Comparison of ENCODE assay signal across 11 cellular contexts in the genomic region with DNA sequence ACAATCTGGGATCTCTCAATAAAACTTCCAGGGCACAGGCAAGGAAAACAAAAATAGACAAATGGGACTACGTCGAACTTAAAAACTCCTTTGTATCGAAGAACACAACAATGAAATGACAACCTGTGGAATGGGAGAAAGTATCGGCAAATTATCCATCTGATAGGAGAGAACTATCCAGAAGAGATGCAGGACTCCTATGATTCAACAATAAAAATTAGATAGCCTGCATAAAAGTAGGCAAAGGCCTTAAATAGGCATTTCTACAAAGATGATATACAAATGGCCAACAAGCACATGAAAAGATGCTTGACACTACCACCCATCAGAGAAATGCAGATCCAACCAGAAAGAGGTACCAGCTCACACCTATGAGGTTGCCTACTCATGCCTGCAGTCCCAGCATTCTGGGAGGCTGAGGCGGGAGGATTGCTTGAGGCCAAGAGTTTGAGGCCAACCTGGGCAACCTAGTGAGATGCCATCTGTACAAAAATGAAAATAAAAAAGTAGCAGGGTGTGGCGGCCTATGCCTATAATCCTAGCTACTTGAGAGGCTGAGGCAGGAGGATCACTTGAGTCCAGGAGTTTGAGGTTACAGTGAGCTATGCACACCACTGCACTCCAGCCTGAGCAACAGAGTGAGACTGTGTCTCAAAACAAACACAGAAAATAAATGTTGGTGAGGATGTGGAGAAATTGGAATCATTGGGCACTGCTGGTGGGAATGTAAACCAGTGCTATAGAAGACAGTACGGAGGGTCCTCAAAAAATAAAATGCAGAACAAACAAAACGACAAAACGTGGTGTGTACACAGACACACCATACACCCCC. TPM values are rescaled to one million over a fixed set of nuclear protein-coding genes. Genes with fewer than 3 reads are reported as not detected.
DNase-seq lines count a peak whose midpoint lies in the region; ATAC-seq and TF ChIP-seq lines count a peak whose summit lies in the region.
"Had no signal": no experiment of that assay in that cellular context is flagged by ENCODE, and none has a peak within 500 bp of the region (broad histone marks: within the 10 kb centered on the region; RNA-seq: fewer than 3 reads in every experiment).

No MANE protein-coding gene starts in this region.

- H3K4me3 Mint-ChIP-seq in T-helper 2 cell treated with Interferon-gamma antibody and Interleukin-4, amounts not matched to agents 5 μg/mL and 100 μg/mL, for 36 hours = no peak overlapping the region
- H3K4me3 Mint-ChIP-seq: IgD-negative memory B cell had no signal

- peaks cover 4% of the 10 kb centered on the region for H3K9me3 Mint-ChIP-seq in T-helper 2 cell treated with Interferon-gamma antibody and Interleukin-4, amounts not matched to agents 5 μg/mL and 100 μg/mL, for 36 hours
- H3K9me3 Mint-ChIP-seq: IgD-negative memory B cell had no signal

- H3K4me2 ChIP-seq in skeletal muscle satellite cell (ENCODE audit: low read length) = peak overlapping the region; percentile 81

- peaks cover 50% of the 10 kb centered on the region for H3K4me1 ChIP-seq in skeletal muscle satellite cell (ENCODE audit: control insufficient read depth, insufficient read depth, low read length)

- H3K4me3 ChIP-seq in fibroblast of the aortic adventitia (ENCODE audit: low read depth, low read length) = no peak overlapping the region
- H3K4me3 ChIP-seq in skeletal muscle satellite cell (ENCODE audit: low read length) = no peak overlapping the region

- no peaks in the 10 kb centered on the region for H3K36me3 ChIP-seq in skeletal muscle satellite cell (ENCODE audit: insufficient read depth, low read length)

- no peaks in the 10 kb centered on the region for H3K27me3 Mint-ChIP-seq in T-helper 2 cell treated with Interferon-gamma antibody and Interleukin-4, amounts not matched to agents 5 μg/mL and 100 μg/mL, for 36 hours (ENCODE audit: low read depth)

- no peak for DNase-seq in T-helper 2 cell treated with Interferon-gamma antibody and Interleukin-4, amounts not matched to agents 5 μg/mL and 100 μg/mL, for 36 hours (ENCODE audit: low spot score)
- no peak for DNase-seq in T-helper 2 cell
- peak; percentile 13 for DNase-seq in SK-N-DZ (ENCODE audit: low spot score)
- peak; percentile 74 for DNase-seq in fibroblast of the aortic adventitia (ENCODE audit: low read depth)
- no peak for DNase-seq in cerebellar nuclear complex (lab: John Stamatoyannopoulos, UW)
- DNase-seq: activated CD4-positive, CD25-positive, alpha-beta regulatory T cell; NCI-H2081 treated with DMSO at 0.1 percent for 48 hours had no signal

- no peaks in the 10 kb centered on the region for H3K4me1 Mint-ChIP-seq in T-helper 2 cell treated with Interferon-gamma antibody and Interleukin-4, amounts not matched to agents 5 μg/mL and 100 μg/mL, for 36 hours (ENCODE audit: low read depth)
- H3K4me1 Mint-ChIP-seq: IgD-negative memory B cell had no signal

- H3K27ac Mint-ChIP-seq in T-helper 2 cell treated with Interferon-gamma antibody and Interleukin-4, amounts not matched to agents 5 μg/mL and 100 μg/mL, for 36 hours = peak overlapping the region; percentile 16
- H3K27ac Mint-ChIP-seq: IgD-negative memory B cell had no signal

- H3K9me3 ChIP-seq in skeletal muscle satellite cell (replicated peaks; ENCODE audit: low read length) = no peaks in the 10 kb centered on the region

- H3K9ac ChIP-seq in skeletal muscle satellite cell (ENCODE audit: low read depth, low read length) = peak overlapping the region; percentile 2

- no peaks in the 10 kb centered on the region for H3K36me3 Mint-ChIP-seq in T-helper 2 cell treated with Interferon-gamma antibody and Interleukin-4, amounts not matched to agents 5 μg/mL and 100 μg/mL, for 36 hours (ENCODE audit: low read depth)
- H3K36me3 Mint-ChIP-seq: IgD-negative memory B cell had no signal

- H3K27me3 ChIP-seq in skeletal muscle satellite cell (ENCODE audit: control insufficient read depth, insufficient read depth, low read length) = no peaks in the 10 kb centered on the region

- no peak for TF ChIP-seq CTCF in fibroblast of the aortic adventitia (IDR thresholded peaks at IDR 0.05; ENCODE audit: insufficient read depth, low read length)

- ATAC-seq in HG03135 (IDR thresholded peaks at IDR 0.05; ENCODE audit: unreplicated experiment) (no peak), GM19328 (IDR thresholded peaks at IDR 0.05; ENCODE audit: unreplicated experiment) (no peak)

RNA-seq across cellular contexts. Expression of gene TWIST2, which starts 21.6 kb away (rescaled TPM):
- polyA plus RNA-seq in SK-N-DZ (2014; cell fraction: cytosol; rRNA removed) = not detected in 2 replicates
- polyA plus RNA-seq in SK-N-DZ (2014; cell fraction: nucleus; rRNA removed) = not detected in 2 replicates
- total RNA-seq in fibroblast of the aortic adventitia (ENCODE audit: low replicate concordance) = 15.8 and 64.1 TPM in 2 replicates
- 34.7 and 38.7 TPM in 2 replicates for total RNA-seq in skeletal muscle satellite cell (2012; rRNA removed)
- polyA plus RNA-seq: IgD-negative memory B cell had no signal

Comparison
In these comparisons a context has a peak if more than half of its experiments do, and no peak if none do; other contexts are left out.
1. DNase-seq: peak in SK-N-DZ (single experiment) and fibroblast of the aortic adventitia (single experiment); none in T-helper 2 cell treated with Interferon-gamma antibody and Interleukin-4, amounts not matched to agents 5 μg/mL and 100 μg/mL, for 36 hours (single experiment), T-helper 2 cell (0 of 5) and cerebellar nuclear complex (0 of 2).